In the genomic region with DNA sequence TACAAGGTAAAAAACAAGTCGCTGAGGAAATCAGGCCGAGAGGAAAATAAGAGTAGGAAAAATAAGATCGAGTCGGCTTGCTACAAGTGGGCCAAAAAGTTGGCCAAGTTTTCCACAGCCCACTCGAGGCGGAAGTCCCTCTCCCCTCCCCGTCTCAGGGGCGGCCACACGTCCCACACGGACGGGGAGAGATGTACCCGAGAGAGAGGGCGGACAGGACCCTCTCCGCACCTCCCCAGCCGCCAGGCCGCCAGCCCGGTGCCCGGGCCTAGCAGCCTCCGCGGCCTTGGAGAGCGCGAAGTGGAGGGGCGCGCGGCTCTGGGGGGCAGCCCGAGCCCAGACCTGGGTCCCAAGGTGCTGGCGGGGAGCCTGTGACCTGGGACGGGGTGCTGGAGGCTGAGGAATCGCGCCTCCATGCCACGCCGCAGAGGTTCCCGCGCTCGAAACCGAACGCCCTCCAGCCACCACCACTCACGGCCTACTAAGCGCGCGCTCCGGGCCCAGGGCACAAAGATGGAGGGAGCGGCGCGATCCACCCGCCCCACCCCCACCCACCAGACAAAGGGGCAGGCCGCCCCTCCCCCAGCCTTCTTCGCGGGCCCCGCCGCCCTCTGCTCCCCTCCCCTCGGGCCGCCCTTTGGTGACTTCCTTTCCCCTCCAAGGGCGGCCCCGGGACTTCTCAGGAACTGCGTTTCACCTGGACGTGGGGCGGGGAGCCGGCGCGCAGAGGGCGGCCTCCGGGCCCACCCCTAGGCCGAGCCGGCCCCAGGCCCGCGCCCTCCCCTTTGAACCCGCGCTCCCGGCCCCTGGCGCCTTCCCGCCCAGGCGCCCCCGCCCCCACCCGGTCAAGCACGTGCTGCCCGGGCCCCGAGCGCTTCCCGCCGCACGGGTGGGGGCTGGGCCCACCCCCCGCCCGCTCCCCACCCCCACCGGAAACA, we compare ENCODE assay signal across 9 cellular contexts. TPM values are rescaled to one million over a fixed set of nuclear protein-coding genes. Genes with fewer than 3 reads are reported as not detected.
DNase-seq lines count a peak whose midpoint lies in the region; ATAC-seq and TF ChIP-seq lines count a peak whose summit lies in the region.
"Had no signal": no experiment of that assay in that cellular context is flagged by ENCODE, and none has a peak within 500 bp of the region (broad histone marks: within the 10 kb centered on the region; RNA-seq: fewer than 3 reads in every experiment).

No MANE protein-coding gene starts in this region.

- no peaks in the 10 kb centered on the region for H3K27me3 ChIP-seq in esophagus squamous epithelium
- H3K27me3 ChIP-seq in sigmoid colon, result no peaks in the 10 kb centered on the region

- TF ChIP-seq CTCF in esophagus squamous epithelium (IDR thresholded peaks at IDR 0.05) (no peak), sigmoid colon (IDR thresholded peaks at IDR 0.05) (no peak)

- H3K36me3 ChIP-seq in ES-I3 (ENCODE audit: insufficient read depth, low read length) (peaks cover 12% of the 10 kb centered on the region), esophagus squamous epithelium (peaks cover 0 to 3% (median 0%) of the 10 kb centered on the region in 3 donors), sigmoid colon (no peaks in the 10 kb centered on the region)

- WGBS in esophagus squamous epithelium, 2 donors, result 71 to 77% methylated on average over 11 to 15 of the region's 85 CpGs
- WGBS in sigmoid colon, 2 donors, result 50 to 52% methylated on average over 85 of the region's 85 CpGs

- H3K4me1 ChIP-seq in ES-I3 (ENCODE audit: insufficient read depth, low read length) (peaks cover 28% of the 10 kb centered on the region), esophagus squamous epithelium (peaks cover 0 to 59% (median 27%) of the 10 kb centered on the region in 3 donors), sigmoid colon (peaks cover 0 to 27% (median 18%) of the 10 kb centered on the region in 4 donors)

- TF ChIP-seq EP300 in sigmoid colon (IDR thresholded peaks at IDR 0.05), result no peak

- H3K27ac ChIP-seq in esophagus squamous epithelium (peak overlapping the region; percentile 93 to 98 (median 96)), sigmoid colon (peak overlapping the region; percentile 88 to 95 (median 93))

- TF ChIP-seq POLR2A in esophagus squamous epithelium (IDR thresholded peaks at IDR 0.05) (no peak), sigmoid colon (IDR thresholded peaks at IDR 0.05) (no peak)

- H3K9ac ChIP-seq in ES-I3 (ENCODE audit: low read depth, low read length), result peak overlapping the region; percentile 82

- peak; percentile 62 to 67 for DNase-seq in activated CD4-positive, alpha-beta T cell treated with anti-CD3 and anti-CD28 coated beads, Interleukin-2, amount 50 U/mL, for 48 hours
- DNase-seq in esophagus squamous epithelium (lab: John Stamatoyannopoulos, UW) (no peak), sigmoid colon (peak; percentile 67), amniotic stem cell (lab: John Stamatoyannopoulos, UW) (no peak), ACHN (no peak)
- DNase-seq: NCI-H82 had no signal

- ATAC-seq in GM21723 (IDR thresholded peaks at IDR 0.05; ENCODE audit: unreplicated experiment) (no peak), HG03460 (IDR thresholded peaks at IDR 0.05; ENCODE audit: unreplicated experiment) (no peak)

- H3K4me3 ChIP-seq in esophagus squamous epithelium (peak overlapping the region; percentile 71 to 88 (median 80)), sigmoid colon (peak overlapping the region in 3 of 4 donors; percentile 65 to 81 (median 74))

- H3K9me3 ChIP-seq in ES-I3 (ENCODE audit: control insufficient read depth, insufficient read depth, low read length), result no peaks in the 10 kb centered on the region
- H3K9me3 ChIP-seq in esophagus squamous epithelium, result no peaks in the 10 kb centered on the region
- no peaks in the 10 kb centered on the region for H3K9me3 ChIP-seq in sigmoid colon

- intact Hi-C loops in esophagus squamous epithelium (cut with DNase I), result no loop called here
- intact Hi-C loops in sigmoid colon (cut with DNase I), result no loop called here

- in situ Hi-C loops in ACHN (cut with HindIII; ENCODE audit: low pct_ligation_motif_present, low pct_unique_long_range_greater_than_20kb, low sequenced_read_pairs), result no loop called here

RNA-seq across cellular contexts. Expression of a gene that starts 1.7 kb away (rescaled TPM):
- total RNA-seq in esophagus squamous epithelium (100 to 1,000 TPM; 118 to 309 (median 193) TPM), sigmoid colon (10 to 100 TPM in 2 of 4 donors, 1 to 10 TPM in 2; 6.9 to 12.1 (median 9.4) TPM)
- 100 to 1,000 TPM in 2 of 3 donors, 10 to 100 TPM in 1; 89.7 to 311 (median 111) TPM for polyA plus RNA-seq in sigmoid colon

RNA-seq across cellular contexts. Expression of a gene that starts 13.9 kb away (rescaled TPM):
- total RNA-seq in esophagus squamous epithelium (10 to 100 TPM; 17.3 to 21.6 (median 18.2) TPM), sigmoid colon (10 to 100 TPM; 16.8 to 34.3 (median 27.6) TPM)
- 10 to 100 TPM; 22.9 to 39.0 (median 23.7) TPM for polyA plus RNA-seq in sigmoid colon

Comparison
In these comparisons a context has a peak if more than half of its experiments do, and no peak if none do; other contexts are left out.
1. DNase-seq: peak in activated CD4-positive, alpha-beta T cell treated with anti-CD3 and anti-CD28 coated beads, Interleukin-2, amount 50 U/mL, for 48 hours (2 of 2) and sigmoid colon (single experiment); none in esophagus squamous epithelium (single experiment), amniotic stem cell (single experiment) and ACHN (single experiment).
2. RNA of a gene that starts 1.7 kb away (total RNA-seq): 118 to 309 TPM in esophagus squamous epithelium; 6.9 to 12.1 TPM in sigmoid colon; every median in the first group is over 4 times any median in the second.